In the genomic region with DNA sequence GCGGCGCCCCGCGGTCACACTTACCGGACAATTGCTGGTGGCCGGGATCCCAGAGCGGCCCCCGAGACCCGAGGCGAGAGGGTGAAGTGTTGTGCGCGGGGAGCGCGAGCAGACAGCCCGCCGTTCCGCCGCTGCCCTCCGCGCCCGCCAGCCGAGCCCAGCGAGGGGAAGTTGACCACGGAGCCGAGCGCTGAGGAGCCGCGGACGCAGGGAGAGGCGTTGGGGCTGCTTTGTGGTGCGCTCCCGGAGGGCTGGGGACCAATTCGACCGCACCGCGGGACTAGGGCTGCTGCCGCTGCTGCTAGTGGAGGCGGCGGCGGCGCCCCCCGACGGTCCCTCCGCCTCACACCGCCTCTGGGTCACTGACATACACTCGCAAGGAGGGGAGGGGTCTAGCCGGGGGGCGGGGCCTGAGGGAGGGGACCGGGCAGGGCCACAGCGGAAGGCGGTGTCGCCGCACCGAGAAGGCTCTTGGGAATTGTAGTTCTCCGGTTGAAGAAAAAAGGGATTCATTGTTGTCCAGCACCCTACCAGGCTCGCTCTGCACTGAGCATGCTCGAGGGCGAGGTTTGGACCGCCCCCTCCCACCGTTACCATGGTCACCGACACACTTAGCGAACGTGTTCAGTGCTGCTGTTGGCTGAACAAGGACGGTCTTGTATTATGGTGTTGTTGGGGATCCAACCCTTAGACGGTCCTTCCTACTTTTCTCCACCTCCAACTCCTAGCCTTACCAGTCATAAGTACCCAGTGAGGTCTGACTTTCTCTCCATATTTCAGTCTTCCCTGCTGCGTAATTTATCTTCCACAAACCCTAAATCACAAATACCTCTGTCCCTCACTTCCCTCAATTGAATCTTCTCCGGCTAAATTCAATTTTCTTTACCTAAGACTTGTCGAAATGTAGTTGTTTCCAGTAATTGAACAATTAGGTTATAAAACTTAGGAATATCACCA, we compare ENCODE assay signal across 1 cellular context.
A peak's percentile ranks its signal among the peaks of the same experiment; 100 is the strongest.
TF ChIP-seq lines count a peak whose summit lies in the region.

A gene with protein sequence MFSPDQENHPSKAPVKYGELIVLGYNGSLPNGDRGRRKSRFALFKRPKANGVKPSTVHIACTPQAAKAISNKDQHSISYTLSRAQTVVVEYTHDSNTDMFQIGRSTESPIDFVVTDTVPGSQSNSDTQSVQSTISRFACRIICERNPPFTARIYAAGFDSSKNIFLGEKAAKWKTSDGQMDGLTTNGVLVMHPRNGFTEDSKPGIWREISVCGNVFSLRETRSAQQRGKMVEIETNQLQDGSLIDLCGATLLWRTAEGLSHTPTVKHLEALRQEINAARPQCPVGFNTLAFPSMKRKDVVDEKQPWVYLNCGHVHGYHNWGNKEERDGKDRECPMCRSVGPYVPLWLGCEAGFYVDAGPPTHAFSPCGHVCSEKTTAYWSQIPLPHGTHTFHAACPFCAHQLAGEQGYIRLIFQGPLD (minus strand): TSS at position 364 of the 957 bp plus-strand sequence. CDS start 36,110 bp downstream, outside the sequence.

TF ChIP-seq in HepG2, 621 proteins besides CTCF, POLR2A, EP300 and RAD21 (continued from another document and continues in another):
- TF ChIP-seq, protein P1, sequence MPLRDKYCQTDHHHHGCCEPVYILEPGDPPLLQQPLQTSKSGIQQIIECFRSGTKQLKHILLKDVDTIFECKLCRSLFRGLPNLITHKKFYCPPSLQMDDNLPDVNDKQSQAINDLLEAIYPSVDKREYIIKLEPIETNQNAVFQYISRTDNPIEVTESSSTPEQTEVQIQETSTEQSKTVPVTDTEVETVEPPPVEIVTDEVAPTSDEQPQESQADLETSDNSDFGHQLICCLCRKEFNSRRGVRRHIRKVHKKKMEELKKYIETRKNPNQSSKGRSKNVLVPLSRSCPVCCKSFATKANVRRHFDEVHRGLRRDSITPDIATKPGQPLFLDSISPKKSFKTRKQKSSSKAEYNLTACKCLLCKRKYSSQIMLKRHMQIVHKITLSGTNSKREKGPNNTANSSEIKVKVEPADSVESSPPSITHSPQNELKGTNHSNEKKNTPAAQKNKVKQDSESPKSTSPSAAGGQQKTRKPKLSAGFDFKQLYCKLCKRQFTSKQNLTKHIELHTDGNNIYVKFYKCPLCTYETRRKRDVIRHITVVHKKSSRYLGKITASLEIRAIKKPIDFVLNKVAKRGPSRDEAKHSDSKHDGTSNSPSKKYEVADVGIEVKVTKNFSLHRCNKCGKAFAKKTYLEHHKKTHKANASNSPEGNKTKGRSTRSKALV (CRISPR knock-in tag; IDR thresholded peaks at IDR 0.05), result 0 out of 2 replicates have a peak, but pooled peaks have one; percentile 59
- TF ChIP-seq ZMYM3 (CRISPR knock-in tag; IDR thresholded peaks at IDR 0.05) (peak; percentile 74), ZNF382 (CRISPR knock-in tag; IDR thresholded peaks at IDR 0.05; ENCODE audit: borderline replicate concordance) (no peak), ZNF782 (CRISPR knock-in tag; IDR thresholded peaks at IDR 0.05; ENCODE audit: borderline replicate concordance) (peak; percentile 97), CC2D1A (CRISPR knock-in tag; IDR thresholded peaks at IDR 0.05) (no peak), RCOR2 (CRISPR knock-in tag; IDR thresholded peaks at IDR 0.05) (no peak), SOX6 (IDR thresholded peaks at IDR 0.05) (no peak), SOX6 (CRISPR knock-in tag; IDR thresholded peaks at IDR 0.05) (peak; percentile 74), ZNF124 (CRISPR knock-in tag; IDR thresholded peaks at IDR 0.05) (no peak), NFIC (IDR thresholded peaks at IDR 0.05; ENCODE audit: low read length) (no peak), XBP1 (CRISPR knock-in tag; IDR thresholded peaks at IDR 0.05) (no peak), ZSCAN25 (CRISPR knock-in tag; IDR thresholded peaks at IDR 0.05) (no peak), ZNF225 (CRISPR knock-in tag; IDR thresholded peaks at IDR 0.05) (peak; percentile 62; the same call in 1 of the 2 replicates), ELF3 (CRISPR knock-in tag; IDR thresholded peaks at IDR 0.05) (peak; percentile 8; the same call in 1 of the 2 replicates), ZNF10 (CRISPR knock-in tag; IDR thresholded peaks at IDR 0.05; ENCODE audit: borderline replicate concordance, low read depth) (no peak)
- TF ChIP-seq, protein P2, sequence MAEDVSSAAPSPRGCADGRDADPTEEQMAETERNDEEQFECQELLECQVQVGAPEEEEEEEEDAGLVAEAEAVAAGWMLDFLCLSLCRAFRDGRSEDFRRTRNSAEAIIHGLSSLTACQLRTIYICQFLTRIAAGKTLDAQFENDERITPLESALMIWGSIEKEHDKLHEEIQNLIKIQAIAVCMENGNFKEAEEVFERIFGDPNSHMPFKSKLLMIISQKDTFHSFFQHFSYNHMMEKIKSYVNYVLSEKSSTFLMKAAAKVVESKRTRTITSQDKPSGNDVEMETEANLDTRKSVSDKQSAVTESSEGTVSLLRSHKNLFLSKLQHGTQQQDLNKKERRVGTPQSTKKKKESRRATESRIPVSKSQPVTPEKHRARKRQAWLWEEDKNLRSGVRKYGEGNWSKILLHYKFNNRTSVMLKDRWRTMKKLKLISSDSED (CRISPR knock-in tag; IDR thresholded peaks at IDR 0.05), result no peak
- TF ChIP-seq, protein P3, sequence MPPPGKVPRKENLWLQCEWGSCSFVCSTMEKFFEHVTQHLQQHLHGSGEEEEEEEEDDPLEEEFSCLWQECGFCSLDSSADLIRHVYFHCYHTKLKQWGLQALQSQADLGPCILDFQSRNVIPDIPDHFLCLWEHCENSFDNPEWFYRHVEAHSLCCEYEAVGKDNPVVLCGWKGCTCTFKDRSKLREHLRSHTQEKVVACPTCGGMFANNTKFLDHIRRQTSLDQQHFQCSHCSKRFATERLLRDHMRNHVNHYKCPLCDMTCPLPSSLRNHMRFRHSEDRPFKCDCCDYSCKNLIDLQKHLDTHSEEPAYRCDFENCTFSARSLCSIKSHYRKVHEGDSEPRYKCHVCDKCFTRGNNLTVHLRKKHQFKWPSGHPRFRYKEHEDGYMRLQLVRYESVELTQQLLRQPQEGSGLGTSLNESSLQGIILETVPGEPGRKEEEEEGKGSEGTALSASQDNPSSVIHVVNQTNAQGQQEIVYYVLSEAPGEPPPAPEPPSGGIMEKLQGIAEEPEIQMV (CRISPR knock-in tag; IDR thresholded peaks at IDR 0.05; ENCODE audit: low read depth), result 0 out of 2 replicates have a peak, but pooled peaks have one; percentile 28
- TF ChIP-seq, protein P4, sequence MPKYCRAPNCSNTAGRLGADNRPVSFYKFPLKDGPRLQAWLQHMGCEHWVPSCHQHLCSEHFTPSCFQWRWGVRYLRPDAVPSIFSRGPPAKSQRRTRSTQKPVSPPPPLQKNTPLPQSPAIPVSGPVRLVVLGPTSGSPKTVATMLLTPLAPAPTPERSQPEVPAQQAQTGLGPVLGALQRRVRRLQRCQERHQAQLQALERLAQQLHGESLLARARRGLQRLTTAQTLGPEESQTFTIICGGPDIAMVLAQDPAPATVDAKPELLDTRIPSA (CRISPR knock-in tag; IDR thresholded peaks at IDR 0.05; ENCODE audit: borderline replicate concordance), result peak; percentile 86
- TF ChIP-seq, protein P5, sequence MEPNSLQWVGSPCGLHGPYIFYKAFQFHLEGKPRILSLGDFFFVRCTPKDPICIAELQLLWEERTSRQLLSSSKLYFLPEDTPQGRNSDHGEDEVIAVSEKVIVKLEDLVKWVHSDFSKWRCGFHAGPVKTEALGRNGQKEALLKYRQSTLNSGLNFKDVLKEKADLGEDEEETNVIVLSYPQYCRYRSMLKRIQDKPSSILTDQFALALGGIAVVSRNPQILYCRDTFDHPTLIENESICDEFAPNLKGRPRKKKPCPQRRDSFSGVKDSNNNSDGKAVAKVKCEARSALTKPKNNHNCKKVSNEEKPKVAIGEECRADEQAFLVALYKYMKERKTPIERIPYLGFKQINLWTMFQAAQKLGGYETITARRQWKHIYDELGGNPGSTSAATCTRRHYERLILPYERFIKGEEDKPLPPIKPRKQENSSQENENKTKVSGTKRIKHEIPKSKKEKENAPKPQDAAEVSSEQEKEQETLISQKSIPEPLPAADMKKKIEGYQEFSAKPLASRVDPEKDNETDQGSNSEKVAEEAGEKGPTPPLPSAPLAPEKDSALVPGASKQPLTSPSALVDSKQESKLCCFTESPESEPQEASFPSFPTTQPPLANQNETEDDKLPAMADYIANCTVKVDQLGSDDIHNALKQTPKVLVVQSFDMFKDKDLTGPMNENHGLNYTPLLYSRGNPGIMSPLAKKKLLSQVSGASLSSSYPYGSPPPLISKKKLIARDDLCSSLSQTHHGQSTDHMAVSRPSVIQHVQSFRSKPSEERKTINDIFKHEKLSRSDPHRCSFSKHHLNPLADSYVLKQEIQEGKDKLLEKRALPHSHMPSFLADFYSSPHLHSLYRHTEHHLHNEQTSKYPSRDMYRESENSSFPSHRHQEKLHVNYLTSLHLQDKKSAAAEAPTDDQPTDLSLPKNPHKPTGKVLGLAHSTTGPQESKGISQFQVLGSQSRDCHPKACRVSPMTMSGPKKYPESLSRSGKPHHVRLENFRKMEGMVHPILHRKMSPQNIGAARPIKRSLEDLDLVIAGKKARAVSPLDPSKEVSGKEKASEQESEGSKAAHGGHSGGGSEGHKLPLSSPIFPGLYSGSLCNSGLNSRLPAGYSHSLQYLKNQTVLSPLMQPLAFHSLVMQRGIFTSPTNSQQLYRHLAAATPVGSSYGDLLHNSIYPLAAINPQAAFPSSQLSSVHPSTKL (CRISPR knock-in tag; IDR thresholded peaks at IDR 0.05), result no peak; the same call in 1 of the 2 replicates
- TF ChIP-seq, protein P6, sequence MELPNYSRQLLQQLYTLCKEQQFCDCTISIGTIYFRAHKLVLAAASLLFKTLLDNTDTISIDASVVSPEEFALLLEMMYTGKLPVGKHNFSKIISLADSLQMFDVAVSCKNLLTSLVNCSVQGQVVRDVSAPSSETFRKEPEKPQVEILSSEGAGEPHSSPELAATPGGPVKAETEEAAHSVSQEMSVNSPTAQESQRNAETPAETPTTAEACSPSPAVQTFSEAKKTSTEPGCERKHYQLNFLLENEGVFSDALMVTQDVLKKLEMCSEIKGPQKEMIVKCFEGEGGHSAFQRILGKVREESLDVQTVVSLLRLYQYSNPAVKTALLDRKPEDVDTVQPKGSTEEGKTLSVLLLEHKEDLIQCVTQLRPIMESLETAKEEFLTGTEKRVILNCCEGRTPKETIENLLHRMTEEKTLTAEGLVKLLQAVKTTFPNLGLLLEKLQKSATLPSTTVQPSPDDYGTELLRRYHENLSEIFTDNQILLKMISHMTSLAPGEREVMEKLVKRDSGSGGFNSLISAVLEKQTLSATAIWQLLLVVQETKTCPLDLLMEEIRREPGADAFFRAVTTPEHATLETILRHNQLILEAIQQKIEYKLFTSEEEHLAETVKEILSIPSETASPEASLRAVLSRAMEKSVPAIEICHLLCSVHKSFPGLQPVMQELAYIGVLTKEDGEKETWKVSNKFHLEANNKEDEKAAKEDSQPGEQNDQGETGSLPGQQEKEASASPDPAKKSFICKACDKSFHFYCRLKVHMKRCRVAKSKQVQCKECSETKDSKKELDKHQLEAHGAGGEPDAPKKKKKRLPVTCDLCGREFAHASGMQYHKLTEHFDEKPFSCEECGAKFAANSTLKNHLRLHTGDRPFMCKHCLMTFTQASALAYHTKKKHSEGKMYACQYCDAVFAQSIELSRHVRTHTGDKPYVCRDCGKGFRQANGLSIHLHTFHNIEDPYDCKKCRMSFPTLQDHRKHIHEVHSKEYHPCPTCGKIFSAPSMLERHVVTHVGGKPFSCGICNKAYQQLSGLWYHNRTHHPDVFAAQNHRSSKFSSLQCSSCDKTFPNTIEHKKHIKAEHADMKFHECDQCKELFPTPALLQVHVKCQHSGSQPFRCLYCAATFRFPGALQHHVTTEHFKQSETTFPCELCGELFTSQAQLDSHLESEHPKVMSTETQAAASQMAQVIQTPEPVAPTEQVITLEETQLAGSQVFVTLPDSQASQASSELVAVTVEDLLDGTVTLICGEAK (IDR thresholded peaks at IDR 0.05), result 0 out of 2 replicates have a peak, but pooled peaks have one; percentile 4
- TF ChIP-seq, protein P6 (CRISPR knock-in tag; IDR thresholded peaks at IDR 0.05), result peak; percentile 74; the same call in 1 of the 2 replicates
- TF ChIP-seq, protein P7, sequence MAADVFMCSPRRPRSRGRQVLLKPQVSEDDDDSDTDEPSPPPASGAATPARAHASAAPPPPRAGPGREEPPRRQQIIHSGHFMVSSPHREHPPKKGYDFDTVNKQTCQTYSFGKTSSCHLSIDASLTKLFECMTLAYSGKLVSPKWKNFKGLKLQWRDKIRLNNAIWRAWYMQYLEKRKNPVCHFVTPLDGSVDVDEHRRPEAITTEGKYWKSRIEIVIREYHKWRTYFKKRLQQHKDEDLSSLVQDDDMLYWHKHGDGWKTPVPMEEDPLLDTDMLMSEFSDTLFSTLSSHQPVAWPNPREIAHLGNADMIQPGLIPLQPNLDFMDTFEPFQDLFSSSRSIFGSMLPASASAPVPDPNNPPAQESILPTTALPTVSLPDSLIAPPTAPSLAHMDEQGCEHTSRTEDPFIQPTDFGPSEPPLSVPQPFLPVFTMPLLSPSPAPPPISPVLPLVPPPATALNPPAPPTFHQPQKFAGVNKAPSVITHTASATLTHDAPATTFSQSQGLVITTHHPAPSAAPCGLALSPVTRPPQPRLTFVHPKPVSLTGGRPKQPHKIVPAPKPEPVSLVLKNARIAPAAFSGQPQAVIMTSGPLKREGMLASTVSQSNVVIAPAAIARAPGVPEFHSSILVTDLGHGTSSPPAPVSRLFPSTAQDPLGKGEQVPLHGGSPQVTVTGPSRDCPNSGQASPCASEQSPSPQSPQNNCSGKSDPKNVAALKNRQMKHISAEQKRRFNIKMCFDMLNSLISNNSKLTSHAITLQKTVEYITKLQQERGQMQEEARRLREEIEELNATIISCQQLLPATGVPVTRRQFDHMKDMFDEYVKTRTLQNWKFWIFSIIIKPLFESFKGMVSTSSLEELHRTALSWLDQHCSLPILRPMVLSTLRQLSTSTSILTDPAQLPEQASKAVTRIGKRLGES (CRISPR knock-in tag; IDR thresholded peaks at IDR 0.05; ENCODE audit: borderline replicate concordance), result no peak
